9 cellular contexts compared by ENCODE assay signal in the genomic region with DNA sequence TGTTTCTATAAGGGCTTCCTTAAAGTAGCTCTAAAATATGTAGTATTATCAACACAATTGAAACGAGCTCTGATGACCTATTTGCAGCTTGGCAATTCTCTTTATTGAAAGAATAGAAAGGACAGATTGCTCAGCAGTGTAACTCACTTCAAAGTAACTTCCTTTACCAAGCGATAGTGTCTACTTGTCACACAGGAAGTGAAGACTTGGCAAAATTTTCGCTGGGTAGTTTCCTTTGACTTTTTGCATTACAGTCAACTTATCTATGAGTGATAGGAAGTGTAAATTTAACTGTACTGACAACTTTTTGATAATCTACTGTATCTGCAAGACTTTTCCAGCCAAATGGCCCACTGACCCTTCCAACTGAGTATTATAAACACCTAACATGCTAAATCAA. TPM values are rescaled to one million over a fixed set of nuclear protein-coding genes. Genes with fewer than 3 reads are reported as not detected.
DNase-seq lines count a peak whose midpoint lies in the region; ATAC-seq and TF ChIP-seq lines count a peak whose summit lies in the region.
"Had no signal": no experiment of that assay in that cellular context is flagged by ENCODE, and none has a peak within 500 bp of the region (broad histone marks: within the 10 kb centered on the region; RNA-seq: fewer than 3 reads in every experiment).

No MANE protein-coding gene starts in this region.

- H3K9me3 ChIP-seq in CD8-positive, alpha-beta T cell (ENCODE audit: low read length) = no peaks in the 10 kb centered on the region
- H3K9me3 ChIP-seq: thoracic aorta had no signal

- ATAC-seq in CD8-positive, alpha-beta T cell = peak; percentile 83
- peak; percentile 69 for ATAC-seq in GM19372 (IDR thresholded peaks at IDR 0.05; ENCODE audit: low read depth, unreplicated experiment)
- ATAC-seq in HG03139 (IDR thresholded peaks at IDR 0.05; ENCODE audit: unreplicated experiment) = peak; percentile 68

- no peaks in the 10 kb centered on the region for H3K36me3 ChIP-seq in CD8-positive, alpha-beta T cell (ENCODE audit: insufficient read depth, low read length)
- H3K36me3 ChIP-seq: thoracic aorta had no signal

- TF ChIP-seq CTCF in CD8-positive, alpha-beta T cell (IDR thresholded peaks at IDR 0.05) = no peak

- peaks cover 11% of the 10 kb centered on the region for H3K36me3 Mint-ChIP-seq in CD8-positive, alpha-beta T cell

- peaks cover 13% of the 10 kb centered on the region for H3K4me1 ChIP-seq in CD8-positive, alpha-beta T cell (ENCODE audit: insufficient read depth, low read length)

- H3K27me3 ChIP-seq in CD8-positive, alpha-beta T cell (ENCODE audit: insufficient read depth, low read length) = no peaks in the 10 kb centered on the region

- H3K4me3 Mint-ChIP-seq in CD8-positive, alpha-beta T cell = no peak overlapping the region

- H3K4me1 Mint-ChIP-seq in CD8-positive, alpha-beta T cell (ENCODE audit: low read depth) = peaks cover 30% of the 10 kb centered on the region

- DNase-seq in CD8-positive, alpha-beta T cell = peak in 3 of 7 experiments; percentile 5 to 15 (median 9)
- DNase-seq in central memory CD4-positive, alpha-beta T cell = peak; percentile 41
- DNase-seq in NCI-H2227 treated with DMSO at 0.1 percent for 48 hours (lab: John Stamatoyannopoulos, UW) (no peak), hepatic stellate cell (ENCODE audit: low spot score) (no peak), GM19238 (ENCODE audit: insufficient read length, low spot score) (no peak), GM19240 (ENCODE audit: insufficient read length, low spot score) (no peak)

- POLR2A ChIA-PET in CD8-positive, alpha-beta T cell (lab: Charles Lee) = interaction anchor here (0.9 to 1.1 kb wide), 2 partner anchors 22 to 27 kb away, joined by 4 read pairs; no protein-coding TSS in a partner anchor

- H3K4me3 ChIP-seq in CD8-positive, alpha-beta T cell (ENCODE audit: low read depth, low read length) = no peak overlapping the region
- H3K4me3 ChIP-seq: thoracic aorta had no signal

- peak overlapping the region; percentile 58 for H3K27ac Mint-ChIP-seq in CD8-positive, alpha-beta T cell

- H3K9me3 Mint-ChIP-seq in CD8-positive, alpha-beta T cell = peaks cover 3% of the 10 kb centered on the region

- no peaks in the 10 kb centered on the region for H3K27me3 Mint-ChIP-seq in CD8-positive, alpha-beta T cell (ENCODE audit: low read depth)

- H3K27ac ChIP-seq in CD8-positive, alpha-beta T cell (ENCODE audit: low read depth, low read length) = no peak overlapping the region
- H3K27ac ChIP-seq: thoracic aorta had no signal

- intact Hi-C loops in CD8-positive, alpha-beta T cell (cut with DNase I, micrococcal nuclease) = no loop called here

- CTCF ChIA-PET in CD8-positive, alpha-beta T cell (lab: Charles Lee) = interaction anchor here (1.0 kb wide), 1 partner anchor 147 kb away, joined by 3 read pairs; no protein-coding TSS in a partner anchor

RNA-seq across cellular contexts. Expression of a gene that starts 22.8 kb away (rescaled TPM):
- total RNA-seq in CD8-positive, alpha-beta T cell = 1 to 10 TPM; 6.8 to 7.5 TPM
